ENCODE assay signal across 9 cellular contexts in genomic region chr10:96719850-96720421, GRCh38. TPM values are rescaled to one million over a fixed set of nuclear protein-coding genes. Genes with fewer than 3 reads are reported as not detected.
A peak's percentile ranks its signal among the peaks of the same experiment; 100 is the strongest.
DNase-seq lines count a peak whose midpoint lies in the region; ATAC-seq lines count a peak whose summit lies in the region.
"Had no signal": no experiment of that assay in that cellular context is flagged by ENCODE, and none has a peak within 500 bp of the region (broad histone marks: within the 10 kb centered on the region; RNA-seq: fewer than 3 reads in every experiment).

No MANE protein-coding gene starts in this region.

- H3K4me1 Mint-ChIP-seq in CD8-positive, alpha-beta memory T cell, result peaks cover 41 to 52% (median 48%) of the 10 kb centered on the region in 3 donors

- no peaks in the 10 kb centered on the region for H3K27me3 ChIP-seq in CD8-positive, alpha-beta memory T cell (ENCODE audit: insufficient read depth, low read length, poor library complexity, severe bottlenecking)
- H3K27me3 ChIP-seq in mucosa of rectum (ENCODE audit: control insufficient read depth in 2 of 2, insufficient read depth in 2 of 2, low read length in 2 of 2), result no peaks in the 10 kb centered on the region

- no peaks in the 10 kb centered on the region for H3K27me3 Mint-ChIP-seq in CD8-positive, alpha-beta memory T cell

- POLR2A ChIA-PET in CD8-positive, alpha-beta memory T cell (lab: Charles Lee), result no interaction called here

- peak overlapping the region; percentile 81 to 100 (median 90) for H3K27ac Mint-ChIP-seq in CD8-positive, alpha-beta memory T cell

- H3K4me3 ChIP-seq in CD8-positive, alpha-beta memory T cell (ENCODE audit: low read length), result peak overlapping the region; percentile 74
- H3K4me3 ChIP-seq in Jurkat, Clone E6-1 (ENCODE audit: low read length), result peak overlapping the region; percentile 56
- H3K4me3 ChIP-seq in mucosa of rectum (ENCODE audit: low read length in 2 of 2), result peak overlapping the region; percentile 70 to 77
- H3K4me3 ChIP-seq: SK-N-MC had no signal

- no peaks in the 10 kb centered on the region for H3K36me3 ChIP-seq in CD8-positive, alpha-beta memory T cell (ENCODE audit: insufficient read depth, low read length)
- H3K36me3 ChIP-seq in mucosa of rectum (ENCODE audit: control insufficient read depth in 2 of 2, insufficient read depth in 2 of 2, low read length in 2 of 2), result no peaks in the 10 kb centered on the region

- peak; percentile 48 for ATAC-seq in GM21423 (IDR thresholded peaks at IDR 0.05; ENCODE audit: unreplicated experiment)
- ATAC-seq in GM18858 (IDR thresholded peaks at IDR 0.05; ENCODE audit: unreplicated experiment), result no peak

- CTCF ChIA-PET in CD8-positive, alpha-beta memory T cell (lab: Charles Lee), result interaction anchor here (1.6 kb wide), 1 partner anchor 79 kb away, joined by 6 read pairs; no protein-coding TSS in a partner anchor

- H3K9me3 ChIP-seq in CD8-positive, alpha-beta memory T cell (ENCODE audit: low read length), result no peaks in the 10 kb centered on the region
- H3K9me3 ChIP-seq in mucosa of rectum (ENCODE audit: control insufficient read depth in 2 of 2, low read length in 2 of 2), result no peaks in the 10 kb centered on the region

- H3K4me3 Mint-ChIP-seq in CD8-positive, alpha-beta memory T cell, result peak overlapping the region; percentile 89 to 100 (median 97)

- peak overlapping the region; percentile 24 for H3K27ac ChIP-seq in CD8-positive, alpha-beta memory T cell (ENCODE audit: low read depth, low read length)
- H3K27ac ChIP-seq in mucosa of rectum (ENCODE audit: low read depth in 2 of 2, low read length in 2 of 2), result peak overlapping the region; percentile 47 to 70
- H3K27ac ChIP-seq: SK-N-MC had no signal

- H3K9ac ChIP-seq in mucosa of rectum (ENCODE audit: low read depth in 1 of 2, low read length in 2 of 2), result peak overlapping the region; percentile 49 to 68

- peaks cover 9% of the 10 kb centered on the region for H3K4me1 ChIP-seq in CD8-positive, alpha-beta memory T cell (ENCODE audit: insufficient read depth, low read length)
- H3K4me1 ChIP-seq in mucosa of rectum (ENCODE audit: control insufficient read depth in 2 of 2, insufficient read depth in 2 of 2, low read length in 2 of 2), result peaks cover 12 to 14% of the 10 kb centered on the region in 2 donors

- H3K9me3 Mint-ChIP-seq in CD8-positive, alpha-beta memory T cell, result no peaks in the 10 kb centered on the region

- peak; percentile 16 to 71 (median 49) for DNase-seq in CD8-positive, alpha-beta memory T cell
- no peak for DNase-seq in Jurkat, Clone E6-1 (ENCODE audit: low read depth, low spot score)
- DNase-seq in activated CD4-positive, alpha-beta T cell treated with anti-CD3 and anti-CD28 coated beads for 4 hours, result peak; percentile 53
- peak; percentile 4 for DNase-seq in effector CD4-positive, alpha-beta T cell
- DNase-seq in stimulated activated CD8-positive, alpha-beta memory T cell treated with anti-CD3 and anti-CD28 coated beads, Interleukin-4, amount 100 ng/mL, for 48 hours, result peak; percentile 80

- H3K36me3 Mint-ChIP-seq in CD8-positive, alpha-beta memory T cell, result peaks cover 0 to 4% (median 1%) of the 10 kb centered on the region in 3 donors

RNA-seq across cellular contexts. Expression of gene PIK3AP1, which starts 0.4 kb away (rescaled TPM):
- total RNA-seq in CD8-positive, alpha-beta memory T cell, result 1 to 10 TPM; 5.7 to 6.7 TPM
- polyA plus RNA-seq in CD8-positive, alpha-beta memory T cell, result 37.0 TPM
- 3.6 TPM for polyA plus RNA-seq in Jurkat, Clone E6-1 (2012; ENCODE audit: insufficient read depth, insufficient read length)
